In genomic region chr1:61864501-61864900, GRCh38 we compare ENCODE assay signal across 23 cellular contexts.
"Had no signal": no experiment of that assay in that cellular context is flagged by ENCODE, and none has a peak within 500 bp of the region (broad histone marks: within the 10 kb centered on the region; RNA-seq: fewer than 3 reads in every experiment).

No MANE protein-coding gene starts in this region.

- H3K4me1 Mint-ChIP-seq: activated CD4-positive, alpha-beta T cell treated with anti-CD3 and anti-CD28 coated beads for 36 hours; activated naive CD8-positive, alpha-beta T cell treated with anti-CD3 and anti-CD28 coated beads for 36 hours had no signal

- H3K27ac Mint-ChIP-seq: activated B cell treated with CpG ODN at 0.5 μM for 24 hours; activated CD4-positive, alpha-beta T cell treated with anti-CD3 and anti-CD28 coated beads for 36 hours; activated naive CD8-positive, alpha-beta T cell treated with anti-CD3 and anti-CD28 coated beads for 36 hours; natural killer cell treated with Interleukin-12 subunit alpha and Interleukin-12 subunit beta and Interleukin-15 and Interleukin-18, amount 100 ng/mL, for 72 hours; progenitor cell of endocrine pancreas; type B pancreatic cell had no signal

- DNase-seq: activated B cell treated with CpG ODN at 0.5 μM for 24 hours; activated CD4-positive, alpha-beta T cell treated with anti-CD3 and anti-CD28 coated beads for 36 hours; activated CD4-positive, alpha-beta T cell treated with anti-CD3 and anti-CD28 coated beads, Interleukin-2, amount 50 U/mL, for 4 hours; activated CD8-positive, alpha-beta memory T cell treated with anti-CD3 and anti-CD28 coated beads for 24 hours; activated CD8-positive, alpha-beta memory T cell treated with anti-CD3 and anti-CD28 coated beads, Interleukin-2, amount 50 U/mL, for 48 hours; activated naive CD4-positive, alpha-beta T cell treated with Interleukin-2 at 50 U/mL for 16 hours; activated naive CD8-positive, alpha-beta T cell treated with anti-CD3 and anti-CD28 coated beads for 36 hours; activated T-cell treated with anti-CD3 and anti-CD28 coated beads, Interleukin-2, amount 50 U/mL, for 4 hours; cerebellar nuclear complex; head of caudate nucleus; hypothalamus; retina; spleen; stimulated activated CD4-positive, alpha-beta T cell treated with anti-CD3 and anti-CD28 coated beads, Interleukin-4, amount 100 ng/mL, for 1 hour; stimulated activated naive CD4-positive, alpha-beta T cell; testis had no signal

- H3K4me3 ChIP-seq: coronary artery, esophagus muscularis mucosa, spleen, testis had no signal

- H3K4me3 Mint-ChIP-seq: activated B cell treated with CpG ODN at 0.5 μM for 24 hours; activated CD4-positive, alpha-beta T cell treated with anti-CD3 and anti-CD28 coated beads for 36 hours; activated naive CD8-positive, alpha-beta T cell treated with anti-CD3 and anti-CD28 coated beads for 36 hours; activated T-cell treated with anti-CD3 and anti-CD28 coated beads, Interleukin-2, amount 50 U/mL, for 4 hours; natural killer cell treated with Interleukin-12 subunit alpha and Interleukin-12 subunit beta and Interleukin-15 and Interleukin-18, amount 100 ng/mL, for 72 hours; type B pancreatic cell had no signal

- H3K27me3 Mint-ChIP-seq: activated B cell treated with CpG ODN at 0.5 μM for 24 hours; activated CD4-positive, alpha-beta T cell treated with anti-CD3 and anti-CD28 coated beads for 36 hours; activated naive CD8-positive, alpha-beta T cell treated with anti-CD3 and anti-CD28 coated beads for 36 hours; natural killer cell treated with Interleukin-12 subunit alpha and Interleukin-12 subunit beta and Interleukin-15 and Interleukin-18, amount 100 ng/mL, for 72 hours; progenitor cell of endocrine pancreas; type B pancreatic cell had no signal

- H3K4me1 ChIP-seq: esophagus muscularis mucosa, spleen, testis had no signal

- FAIRE-seq: frontal cortex, islet of Langerhans had no signal

- H3K27ac ChIP-seq: coronary artery, esophagus muscularis mucosa, spleen, testis had no signal

- H3K9me3 Mint-ChIP-seq: activated B cell treated with CpG ODN at 0.5 μM for 24 hours; activated naive CD8-positive, alpha-beta T cell treated with anti-CD3 and anti-CD28 coated beads for 36 hours; activated T-cell treated with anti-CD3 and anti-CD28 coated beads, Interleukin-2, amount 50 U/mL, for 4 hours; natural killer cell treated with Interleukin-12 subunit alpha and Interleukin-12 subunit beta and Interleukin-15 and Interleukin-18, amount 100 ng/mL, for 72 hours; type B pancreatic cell had no signal

- H3K27me3 ChIP-seq: esophagus muscularis mucosa, spleen, testis had no signal

- H3K9me3 ChIP-seq: esophagus muscularis mucosa, testis had no signal

- H3K36me3 Mint-ChIP-seq: natural killer cell treated with Interleukin-12 subunit alpha and Interleukin-12 subunit beta and Interleukin-15 and Interleukin-18, amount 100 ng/mL, for 72 hours had no signal

- ATAC-seq: activated CD4-positive, alpha-beta T cell treated with anti-CD3 and anti-CD28 coated beads for 36 hours; activated T-cell treated with anti-CD3 and anti-CD28 coated beads, Interleukin-2, amount 50 U/mL, for 4 hours; natural killer cell treated with Interleukin-12 subunit alpha and Interleukin-12 subunit beta and Interleukin-15 and Interleukin-18, amount 100 ng/mL, for 72 hours had no signal
